ENCODE assay signal across 8 cellular contexts in genomic region chr13:112942689-112943308, GRCh38. TPM values are rescaled to one million over a fixed set of nuclear protein-coding genes. Genes with fewer than 3 reads are reported as not detected.
DNase-seq lines count a peak whose midpoint lies in the region; ATAC-seq lines count a peak whose summit lies in the region.

No MANE protein-coding gene starts in this region.

- ATAC-seq in natural killer cell treated with Interleukin-12 subunit alpha and Interleukin-12 subunit beta and Interleukin-15 and Interleukin-18, amount 100 ng/mL, for 72 hours = peak; percentile 95 to 97

- intact Hi-C loops in activated T-helper 2 cell treated with anti-CD3 and anti-CD28 coated beads, Interferon-gamma antibody, Interleukin-2, Interleukin-4, amounts not matched to agents 10 μg/mL and 5 μg/mL and 100 μg/mL, durations not matched to agents 14 hours and 24 hours and 36 hours (cut with micrococcal nuclease) = loop anchor here (1.0 kb wide), 3 partner anchors 87 to 452 kb away; partner anchors contain the start of gene LAMP1

- no peaks in the 10 kb centered on the region for H3K36me3 Mint-ChIP-seq in activated T-helper 2 cell treated with anti-CD3 and anti-CD28 coated beads, Interferon-gamma antibody, Interleukin-2, Interleukin-4, amounts not matched to agents 10 μg/mL and 5 μg/mL and 100 μg/mL, durations not matched to agents 14 hours and 24 hours and 36 hours (ENCODE audit: low read depth)
- no peaks in the 10 kb centered on the region for H3K36me3 Mint-ChIP-seq in natural killer cell treated with Interleukin-12 subunit alpha and Interleukin-12 subunit beta and Interleukin-15 and Interleukin-18, amount 100 ng/mL, for 72 hours

- peaks cover 5% of the 10 kb centered on the region for H3K4me1 Mint-ChIP-seq in activated T-helper 2 cell treated with anti-CD3 and anti-CD28 coated beads, Interferon-gamma antibody, Interleukin-2, Interleukin-4, amounts not matched to agents 10 μg/mL and 5 μg/mL and 100 μg/mL, durations not matched to agents 14 hours and 24 hours and 36 hours (ENCODE audit: low read depth)
- peaks cover 7 to 8% of the 10 kb centered on the region in 2 donors for H3K4me1 Mint-ChIP-seq in natural killer cell treated with Interleukin-12 subunit alpha and Interleukin-12 subunit beta and Interleukin-15 and Interleukin-18, amount 100 ng/mL, for 72 hours (ENCODE audit: low read depth in 2 of 2)

- H3K27me3 Mint-ChIP-seq in activated T-helper 2 cell treated with anti-CD3 and anti-CD28 coated beads, Interferon-gamma antibody, Interleukin-2, Interleukin-4, amounts not matched to agents 10 μg/mL and 5 μg/mL and 100 μg/mL, durations not matched to agents 14 hours and 24 hours and 36 hours (ENCODE audit: low read depth) = peaks cover 35% of the 10 kb centered on the region
- peaks cover 23 to 29% of the 10 kb centered on the region in 2 donors for H3K27me3 Mint-ChIP-seq in natural killer cell treated with Interleukin-12 subunit alpha and Interleukin-12 subunit beta and Interleukin-15 and Interleukin-18, amount 100 ng/mL, for 72 hours

- peak overlapping the region; percentile 86 for H3K4me3 Mint-ChIP-seq in activated T-helper 2 cell treated with anti-CD3 and anti-CD28 coated beads, Interferon-gamma antibody, Interleukin-2, Interleukin-4, amounts not matched to agents 10 μg/mL and 5 μg/mL and 100 μg/mL, durations not matched to agents 14 hours and 24 hours and 36 hours (ENCODE audit: low read depth)
- peak overlapping the region; percentile 93 for H3K4me3 Mint-ChIP-seq in natural killer cell treated with Interleukin-12 subunit alpha and Interleukin-12 subunit beta and Interleukin-15 and Interleukin-18, amount 100 ng/mL, for 72 hours

- DNase-seq in EH (ENCODE audit: low read depth) (peak; percentile 92), GOT3 (lab: John Stamatoyannopoulos, UW) (peak; percentile 55), LHCN-M2 (ENCODE audit: low read depth) (peak; percentile 89), RPMI8226 (peak; percentile 93), fibroblast of the conjunctiva (ENCODE audit: low read depth) (peak; percentile 92)
- peak; percentile 86 for DNase-seq in activated T-helper 2 cell treated with anti-CD3 and anti-CD28 coated beads, Interferon-gamma antibody, Interleukin-2, Interleukin-4, amounts not matched to agents 10 μg/mL and 5 μg/mL and 100 μg/mL, durations not matched to agents 14 hours and 24 hours and 36 hours (ENCODE audit: low spot score)
- DNase-seq in natural killer cell treated with Interleukin-12 subunit alpha and Interleukin-12 subunit beta and Interleukin-15 and Interleukin-18, amount 100 ng/mL, for 72 hours (ENCODE audit: low spot score) = peak; percentile 93
- peak; percentile 76 to 93 (median 88) for DNase-seq in stimulated activated naive CD4-positive, alpha-beta T cell (lab: John Stamatoyannopoulos, UW)

- no peak overlapping the region for H3K27ac Mint-ChIP-seq in activated T-helper 2 cell treated with anti-CD3 and anti-CD28 coated beads, Interferon-gamma antibody, Interleukin-2, Interleukin-4, amounts not matched to agents 10 μg/mL and 5 μg/mL and 100 μg/mL, durations not matched to agents 14 hours and 24 hours and 36 hours
- peak overlapping the region; percentile 17 to 34 for H3K27ac Mint-ChIP-seq in natural killer cell treated with Interleukin-12 subunit alpha and Interleukin-12 subunit beta and Interleukin-15 and Interleukin-18, amount 100 ng/mL, for 72 hours

- H3K9me3 Mint-ChIP-seq in activated T-helper 2 cell treated with anti-CD3 and anti-CD28 coated beads, Interferon-gamma antibody, Interleukin-2, Interleukin-4, amounts not matched to agents 10 μg/mL and 5 μg/mL and 100 μg/mL, durations not matched to agents 14 hours and 24 hours and 36 hours = no peaks in the 10 kb centered on the region
- no peaks in the 10 kb centered on the region for H3K9me3 Mint-ChIP-seq in natural killer cell treated with Interleukin-12 subunit alpha and Interleukin-12 subunit beta and Interleukin-15 and Interleukin-18, amount 100 ng/mL, for 72 hours

RNA-seq across cellular contexts. Expression of gene MCF2L, which starts 26.2 kb away (rescaled TPM):
- 10.9 and 14.5 TPM in 2 replicates for total RNA-seq in LHCN-M2 (2014; rRNA removed)
- polyA plus RNA-seq in LHCN-M2 (2012) = 26.4 TPM
- 0.23 TPM in 1 of 2 replicates, not detected in the other for total RNA-seq in activated T-helper 2 cell treated with anti-CD3 and anti-CD28 coated beads, Interferon-gamma antibody, Interleukin-2, Interleukin-4, amounts not matched to agents 10 μg/mL and 5 μg/mL and 100 μg/mL, durations not matched to agents 14 hours and 24 hours and 36 hours
- total RNA-seq in natural killer cell treated with Interleukin-12 subunit alpha and Interleukin-12 subunit beta and Interleukin-15 and Interleukin-18, amount 100 ng/mL, for 72 hours = under 1 TPM; 0.56 to 0.74 TPM

Comparison
In these comparisons a context has a peak if more than half of its experiments do, and no peak if none do; other contexts are left out.
1. Peak in every context shown above with its lines: DNase-seq and ATAC-seq.